16 cellular contexts compared by ENCODE assay signal in genomic region chr12:50841654-50842531, GRCh38. TPM values are rescaled to one million over a fixed set of nuclear protein-coding genes. Genes with fewer than 3 reads are reported as not detected.
A peak's percentile ranks its signal among the peaks of the same experiment; 100 is the strongest.
DNase-seq lines count a peak whose midpoint lies in the region; ATAC-seq and TF ChIP-seq lines count a peak whose summit lies in the region.
"Had no signal": no experiment of that assay in that cellular context is flagged by ENCODE, and none has a peak within 500 bp of the region (broad histone marks: within the 10 kb centered on the region; RNA-seq: fewer than 3 reads in every experiment).

No MANE protein-coding gene starts in this region.

- CTCF ChIA-PET in WTC11 (lab: Charles Lee) = interaction anchor here (1.0 kb wide), 3 partner anchors 16 to 186 kb away, joined by 5 to 7 read pairs (median 6); no protein-coding TSS in a partner anchor

- no peak for ATAC-seq in WTC11
- ATAC-seq in stimulated activated effector memory CD8-positive, alpha-beta T cell treated with anti-CD3 and anti-CD28 coated beads, Interleukin-12 subunit alpha, Interleukin-12 subunit beta, amount 100 ng/mL, for 72 hours = peak; percentile 89
- ATAC-seq in HG02884 (IDR thresholded peaks at IDR 0.05; ENCODE audit: unreplicated experiment) = no peak

- H3K4me1 Mint-ChIP-seq in WTC11 = peaks cover 4% of the 10 kb centered on the region
- H3K4me1 Mint-ChIP-seq in stimulated activated effector memory CD8-positive, alpha-beta T cell treated with anti-CD3 and anti-CD28 coated beads, Interleukin-12 subunit alpha, Interleukin-12 subunit beta, amount 100 ng/mL, for 72 hours = peaks cover 7% of the 10 kb centered on the region

- H3K36me3 Mint-ChIP-seq in WTC11 = peaks cover 14% of the 10 kb centered on the region
- H3K36me3 Mint-ChIP-seq in stimulated activated effector memory CD8-positive, alpha-beta T cell treated with anti-CD3 and anti-CD28 coated beads, Interleukin-12 subunit alpha, Interleukin-12 subunit beta, amount 100 ng/mL, for 72 hours = no peaks in the 10 kb centered on the region

- H3K27me3 Mint-ChIP-seq in WTC11 (ENCODE audit: low read depth) = peaks cover 9% of the 10 kb centered on the region

- peak; percentile 15 for DNase-seq in activated CD4-positive, alpha-beta T cell treated with anti-CD3 and anti-CD28 coated beads for 48 hours
- no peak for DNase-seq in activated CD4-positive, alpha-beta T cell treated with anti-CD3 and anti-CD28 coated beads, Interleukin-2, amount 50 U/mL, for 4 hours
- DNase-seq in WTC11 (ENCODE audit: low spot score) = no peak
- DNase-seq in left kidney (ENCODE audit: low read depth, low spot score) = peak; percentile 5
- DNase-seq in stimulated activated effector memory CD8-positive, alpha-beta T cell treated with anti-CD3 and anti-CD28 coated beads, Interleukin-12 subunit alpha, Interleukin-12 subunit beta, amount 100 ng/mL, for 72 hours (ENCODE audit: low spot score in 2 of 2) = no peak
- DNase-seq in NCI-H2107 treated with DMSO at 0.1 percent for 48 hours (lab: John Stamatoyannopoulos, UW; ENCODE audit: unreplicated experiment) = no peak
- no peak for DNase-seq in D341Med (ENCODE audit: low spot score)
- DNase-seq: COR-L47, MV-4-11, NCI-H1436, NCI-H2029 treated with DMSO at 0.1 percent for 48 hours, NCI-H524, RPMI8226 had no signal

- peaks cover 23% of the 10 kb centered on the region for H3K9me3 Mint-ChIP-seq in WTC11
- no peaks in the 10 kb centered on the region for H3K9me3 Mint-ChIP-seq in stimulated activated effector memory CD8-positive, alpha-beta T cell treated with anti-CD3 and anti-CD28 coated beads, Interleukin-12 subunit alpha, Interleukin-12 subunit beta, amount 100 ng/mL, for 72 hours

- POLR2A ChIA-PET in WTC11 (lab: Charles Lee) = interaction anchor here (0.5 to 0.6 kb wide), 2 partner anchors 11 to 242 kb away, joined by 3 to 5 read pairs; no protein-coding TSS in a partner anchor

- peak overlapping the region; percentile 48; the same call in 1 of the 2 replicates for H3K27ac Mint-ChIP-seq in WTC11
- no peak overlapping the region for H3K27ac Mint-ChIP-seq in stimulated activated effector memory CD8-positive, alpha-beta T cell treated with anti-CD3 and anti-CD28 coated beads, Interleukin-12 subunit alpha, Interleukin-12 subunit beta, amount 100 ng/mL, for 72 hours

- H3K4me3 Mint-ChIP-seq in WTC11 = peak overlapping the region; percentile 60; the same call in 1 of the 2 replicates
- H3K4me3 Mint-ChIP-seq in stimulated activated effector memory CD8-positive, alpha-beta T cell treated with anti-CD3 and anti-CD28 coated beads, Interleukin-12 subunit alpha, Interleukin-12 subunit beta, amount 100 ng/mL, for 72 hours = no peak overlapping the region

- TF ChIP-seq CTCF in WTC11 (IDR thresholded peaks at IDR 0.05) = no peak

TF ChIP-seq in WTC11, 78 proteins besides CTCF, POLR2A, EP300 and RAD21:
- TF ChIP-seq ZNF423 (CRISPR knock-in tag; IDR thresholded peaks at IDR 0.05) (no peak), NFATC4 (CRISPR knock-in tag; IDR thresholded peaks at IDR 0.05) (no peak), SMAD4 (CRISPR knock-in tag; IDR thresholded peaks at IDR 0.05) (no peak), ZNF425 (CRISPR knock-in tag; conservative IDR thresholded peaks at IDR 0.05) (no peak), SMAD3 (CRISPR knock-in tag; IDR thresholded peaks at IDR 0.05; ENCODE audit: borderline replicate concordance) (no peak), ZNF416 (CRISPR knock-in tag; IDR thresholded peaks at IDR 0.05) (no peak), E2F1 (CRISPR knock-in tag; IDR thresholded peaks at IDR 0.05) (no peak)

RNA-seq across cellular contexts. Expression of gene TMPRSS12, which starts 0.8 kb away (rescaled TPM):
- total RNA-seq in WTC11 (2021) = not detected in 3 replicates
- total RNA-seq: A172, LHCN-M2 had no signal

Comparison
In these comparisons a context has a peak if more than half of its experiments do, and no peak if none do; other contexts are left out.
1. DNase-seq: peak in activated CD4-positive, alpha-beta T cell treated with anti-CD3 and anti-CD28 coated beads for 48 hours (single experiment) and left kidney (single experiment); none in activated CD4-positive, alpha-beta T cell treated with anti-CD3 and anti-CD28 coated beads, Interleukin-2, amount 50 U/mL, for 4 hours (0 of 2), WTC11 (single experiment), stimulated activated effector memory CD8-positive, alpha-beta T cell treated with anti-CD3 and anti-CD28 coated beads, Interleukin-12 subunit alpha, Interleukin-12 subunit beta, amount 100 ng/mL, for 72 hours (0 of 2), NCI-H2107 treated with DMSO at 0.1 percent for 48 hours (single experiment) and D341Med (single experiment).